8 cellular contexts compared by ENCODE assay signal in genomic region chr12:116880817-116881324, GRCh38. TPM values are rescaled to one million over a fixed set of nuclear protein-coding genes. Genes with fewer than 3 reads are reported as not detected.
DNase-seq lines count a peak whose midpoint lies in the region; ATAC-seq, FAIRE-seq and TF ChIP-seq lines count a peak whose summit lies in the region.

No MANE protein-coding gene starts in this region.

- peak overlapping the region; percentile 74 to 91 (median 75) for H3K4me3 Mint-ChIP-seq in T-cell
- H3K4me3 Mint-ChIP-seq in effector memory CD8-positive, alpha-beta T cell: peak overlapping the region; percentile 64 to 75

- H2AFZ ChIP-seq in Karpas-422 (ENCODE audit: low read length): peak overlapping the region; percentile 40; the same call in 1 of the 2 replicates

- DNase-seq in CD1c-positive myeloid dendritic cell (ENCODE audit: extremely low spot score) (peak; percentile 23), GM19239 (ENCODE audit: insufficient read length, low spot score) (peak; percentile 65), Karpas-422 (peak; percentile 92), T-cell (peak in 10 of 34 experiments; percentile 4 to 25 (median 10)), mucosa of descending colon (peak; percentile 46 to 70 (median 54)), aorta (no peak), G401 (ENCODE audit: low spot score) (no peak)
- DNase-seq in effector memory CD8-positive, alpha-beta T cell: no peak

- H3K4me3 ChIP-seq in Karpas-422 (ENCODE audit: low read length) (peak overlapping the region; percentile 65), mucosa of descending colon (no peak overlapping the region), aorta (ENCODE audit: low read length in 2 of 2) (peak overlapping the region; percentile 32 to 58)

- no peaks in the 10 kb centered on the region for H4K20me1 ChIP-seq in Karpas-422 (ENCODE audit: insufficient read depth, low read depth, low read length)

- no peaks in the 10 kb centered on the region for H3K36me3 ChIP-seq in Karpas-422 (ENCODE audit: insufficient read depth, low read length)
- H3K36me3 ChIP-seq in mucosa of descending colon (ENCODE audit: low read depth): no peaks in the 10 kb centered on the region
- no peaks in the 10 kb centered on the region for H3K36me3 ChIP-seq in aorta (ENCODE audit: control insufficient read depth in 1 of 2, insufficient read depth in 2 of 2, low read length in 1 of 2)

- ATAC-seq in T-cell (replicated peaks in 1 of 4) (peak; percentile 70 to 83 (median 78)), mucosa of descending colon (peak; percentile 83), aorta (ENCODE audit: low FRiP score) (no peak)
- peak; percentile 81 for ATAC-seq in effector memory CD8-positive, alpha-beta T cell (replicated peaks)

- H3K4me2 ChIP-seq in Karpas-422 (ENCODE audit: low read depth, low read length, poor library complexity, severe bottlenecking): peak overlapping the region; percentile 77

- CTCF ChIA-PET in T-cell (lab: Charles Lee): interaction anchor here in 1 of 2 donors (0.6 kb wide), 1 partner anchor 1142 kb away, joined by 3 read pairs; no protein-coding TSS in a partner anchor

- in situ Hi-C loops in G401 (cut with HindIII; ENCODE audit: low sequenced_read_pairs): no loop called here

- H3K9ac ChIP-seq in Karpas-422 (ENCODE audit: low read length): peak overlapping the region; percentile 61

- WGBS in aorta, 2 donors: 1% methylated on average over 55 to 65 of the region's 65 CpGs

- no peak for TF ChIP-seq CTCF in mucosa of descending colon (IDR thresholded peaks at IDR 0.05)

- intact Hi-C loops in mucosa of descending colon (cut with DNase I, micrococcal nuclease): no loop called here
- intact Hi-C loops in aorta (cut with DNase I): loop anchor here in 1 of 2 donors (5.0 to 10.0 kb wide), 2 partner anchors 106 to 174 kb away; no protein-coding TSS in a partner anchor

- H3K36me3 Mint-ChIP-seq in T-cell: no peaks in the 10 kb centered on the region
- H3K36me3 Mint-ChIP-seq in effector memory CD8-positive, alpha-beta T cell (ENCODE audit: insufficient read depth): no peaks in the 10 kb centered on the region

- H3K27me3 Mint-ChIP-seq in T-cell: peaks cover 60 to 72% of the 10 kb centered on the region in 2 donors
- H3K27me3 Mint-ChIP-seq in effector memory CD8-positive, alpha-beta T cell: peaks cover 82 to 87% of the 10 kb centered on the region in 2 donors

- no peak for FAIRE-seq in GM19239 (lab: Jason Lieb, UNC)

- POLR2A ChIA-PET in T-cell (lab: Charles Lee): no interaction called here

- H3K4me1 Mint-ChIP-seq in T-cell: peaks cover 31 to 38% (median 34%) of the 10 kb centered on the region in 3 donors
- peaks cover 20 to 28% of the 10 kb centered on the region in 2 donors for H3K4me1 Mint-ChIP-seq in effector memory CD8-positive, alpha-beta T cell (ENCODE audit: low read depth in 2 of 2)

- H3K9me2 ChIP-seq in Karpas-422 (replicated peaks; ENCODE audit: insufficient read depth, low read length): no peaks in the 10 kb centered on the region

- H3K27ac ChIP-seq in Karpas-422 (ENCODE audit: low read length) (no peak overlapping the region), aorta (ENCODE audit: low read depth in 1 of 2, low read length in 2 of 2) (no peak overlapping the region)

- H3K27me3 ChIP-seq in Karpas-422 (ENCODE audit: low read length) (peaks cover 2% of the 10 kb centered on the region; the same call in 1 of the 2 replicates), aorta (ENCODE audit: control insufficient read depth in 1 of 2, insufficient read depth in 2 of 2, low read length in 1 of 2) (no peaks in the 10 kb centered on the region)

- H3K79me2 ChIP-seq in Karpas-422 (ENCODE audit: low read length): no peaks in the 10 kb centered on the region

- no peaks in the 10 kb centered on the region for H3K9me3 Mint-ChIP-seq in T-cell
- no peaks in the 10 kb centered on the region for H3K9me3 Mint-ChIP-seq in effector memory CD8-positive, alpha-beta T cell

- H3K4me1 ChIP-seq in Karpas-422 (ENCODE audit: low read length) (peaks cover 31% of the 10 kb centered on the region), mucosa of descending colon (ENCODE audit: low read depth) (peaks cover 32% of the 10 kb centered on the region), aorta (ENCODE audit: control insufficient read depth in 1 of 2, insufficient read depth in 2 of 2, low read length in 2 of 2) (peaks cover 0 to 2% of the 10 kb centered on the region in 2 donors)

- no peak overlapping the region for H3K27ac Mint-ChIP-seq in T-cell
- H3K27ac Mint-ChIP-seq in effector memory CD8-positive, alpha-beta T cell: no peak overlapping the region

- H3K9me3 ChIP-seq in Karpas-422 (ENCODE audit: low read length) (no peaks in the 10 kb centered on the region), mucosa of descending colon (no peaks in the 10 kb centered on the region), aorta (ENCODE audit: control insufficient read depth, low read length) (no peaks in the 10 kb centered on the region)

RNA-seq across cellular contexts. Expression of gene HRK, which starts 0.4 kb away (rescaled TPM):
- total RNA-seq in Karpas-422 (2014; rRNA removed; shearing (Covaris generic); ENCODE audit: low replicate concordance): 0.94 and 1.2 TPM in 2 replicates
- total RNA-seq in T-cell: under 1 TPM in 4 of 5 donors, not detected in 1; 0.05 to 0.41 (median 0.19) TPM
- total RNA-seq in mucosa of descending colon: 1 to 10 TPM in 1 of 3 donors, under 1 TPM in 2; 0.22 to 1.0 (median 0.25) TPM
- under 1 TPM; 0.06 TPM for total RNA-seq in aorta
- polyA plus RNA-seq in aorta: under 1 TPM in 1 of 2 donors, not detected in 1; 0.25 TPM
- total RNA-seq in G401 (2014; rRNA removed; shearing (Covaris generic)): 6.2 and 8.9 TPM in 2 replicates

RNA-seq across cellular contexts. Expression of gene FBXW8, which starts 29.9 kb away (rescaled TPM):
- 34.8 TPM in 2 replicates for total RNA-seq in Karpas-422 (2014; rRNA removed; shearing (Covaris generic); ENCODE audit: low replicate concordance)
- 10 to 100 TPM; 10.7 to 17.9 (median 13.0) TPM for total RNA-seq in T-cell
- 10 to 100 TPM; 12.0 to 13.2 (median 13.1) TPM for total RNA-seq in mucosa of descending colon
- 10 to 100 TPM; 13.9 to 18.7 TPM for total RNA-seq in aorta
- 1 to 10 TPM; 2.3 to 3.2 TPM for polyA plus RNA-seq in aorta
- total RNA-seq in G401 (2014; rRNA removed; shearing (Covaris generic)): 18.4 and 21.6 TPM in 2 replicates

Comparison
In these comparisons a context has a peak if more than half of its experiments do, and no peak if none do; other contexts are left out.
1. DNase-seq: peak in CD1c-positive myeloid dendritic cell (single experiment), GM19239 (single experiment), Karpas-422 (single experiment) and mucosa of descending colon (3 of 3); none in effector memory CD8-positive, alpha-beta T cell (0 of 3), aorta (0 of 2) and G401 (single experiment).